Comparison of ENCODE assay signal across 2 cellular contexts in the genomic region with DNA sequence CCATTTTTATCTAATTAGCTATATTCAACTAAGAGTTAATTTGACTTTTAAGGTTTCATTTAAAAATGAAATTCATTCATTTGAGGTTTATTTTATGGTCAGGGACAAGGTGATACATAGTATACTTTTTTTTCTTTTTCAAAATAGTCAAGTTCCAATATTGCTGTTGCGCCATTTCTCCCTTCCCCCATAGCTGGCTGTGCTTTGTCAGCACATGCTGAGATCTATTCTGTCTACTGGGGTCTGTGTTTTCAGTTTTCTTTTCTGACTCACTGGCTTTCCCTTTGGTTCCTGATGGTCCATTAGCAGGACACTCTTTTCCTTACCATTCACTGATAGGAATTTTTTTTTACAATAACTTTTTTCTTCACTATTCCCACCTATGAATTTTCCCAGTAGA.
A peak's percentile ranks its signal among the peaks of the same experiment; 100 is the strongest.
TF ChIP-seq lines count a peak whose summit lies in the region.

No MANE protein-coding gene starts in this region.

TF ChIP-seq in K562, 482 proteins besides CTCF, POLR2A, EP300 and RAD21:
- TF ChIP-seq RFX5 (IDR thresholded peaks at IDR 0.05; ENCODE audit: low read depth, low read length), result no peak
- no peak for TF ChIP-seq ILK (tag; IDR thresholded peaks at IDR 0.05; ENCODE audit: borderline replicate concordance, low read depth)
- TF ChIP-seq SRF (CRISPR knock-in tag; IDR thresholded peaks at IDR 0.05), result no peak
- TF ChIP-seq CXXC5 (CRISPR knock-in tag; IDR thresholded peaks at IDR 0.05), result peak; percentile 26; the same call in 1 of the 2 replicates
- no peak for TF ChIP-seq SIN3B (IDR thresholded peaks at IDR 0.05; ENCODE audit: low read depth)
- TF ChIP-seq, protein P1, sequence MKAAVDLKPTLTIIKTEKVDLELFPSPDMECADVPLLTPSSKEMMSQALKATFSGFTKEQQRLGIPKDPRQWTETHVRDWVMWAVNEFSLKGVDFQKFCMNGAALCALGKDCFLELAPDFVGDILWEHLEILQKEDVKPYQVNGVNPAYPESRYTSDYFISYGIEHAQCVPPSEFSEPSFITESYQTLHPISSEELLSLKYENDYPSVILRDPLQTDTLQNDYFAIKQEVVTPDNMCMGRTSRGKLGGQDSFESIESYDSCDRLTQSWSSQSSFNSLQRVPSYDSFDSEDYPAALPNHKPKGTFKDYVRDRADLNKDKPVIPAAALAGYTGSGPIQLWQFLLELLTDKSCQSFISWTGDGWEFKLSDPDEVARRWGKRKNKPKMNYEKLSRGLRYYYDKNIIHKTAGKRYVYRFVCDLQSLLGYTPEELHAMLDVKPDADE (conservative IDR thresholded peaks at IDR 0.05; ENCODE audit: control insufficient read depth, low read depth, low read length), result no peak
- TF ChIP-seq HMG20A (CRISPR knock-in tag; conservative IDR thresholded peaks at IDR 0.05), result no peak
- TF ChIP-seq ZNF76 (CRISPR knock-in tag; IDR thresholded peaks at IDR 0.05; ENCODE audit: borderline replicate concordance), result no peak
TF ChIP-seq in K562: peak in this region for 1.

TF ChIP-seq in neural cell, 6 proteins besides CTCF, POLR2A, EP300 and RAD21:
- TF ChIP-seq EZH2 (IDR thresholded peaks at IDR 0.05; ENCODE audit: borderline replicate concordance, insufficient read depth, low read length, poor library complexity, severe bottlenecking), result no peak
- TF ChIP-seq MXI1 (conservative IDR thresholded peaks at IDR 0.05; ENCODE audit: poor library complexity, severe bottlenecking), result no peak
- no peak for TF ChIP-seq POLR2AphosphoS5 (IDR thresholded peaks at IDR 0.05)
- TF ChIP-seq, protein P2, sequence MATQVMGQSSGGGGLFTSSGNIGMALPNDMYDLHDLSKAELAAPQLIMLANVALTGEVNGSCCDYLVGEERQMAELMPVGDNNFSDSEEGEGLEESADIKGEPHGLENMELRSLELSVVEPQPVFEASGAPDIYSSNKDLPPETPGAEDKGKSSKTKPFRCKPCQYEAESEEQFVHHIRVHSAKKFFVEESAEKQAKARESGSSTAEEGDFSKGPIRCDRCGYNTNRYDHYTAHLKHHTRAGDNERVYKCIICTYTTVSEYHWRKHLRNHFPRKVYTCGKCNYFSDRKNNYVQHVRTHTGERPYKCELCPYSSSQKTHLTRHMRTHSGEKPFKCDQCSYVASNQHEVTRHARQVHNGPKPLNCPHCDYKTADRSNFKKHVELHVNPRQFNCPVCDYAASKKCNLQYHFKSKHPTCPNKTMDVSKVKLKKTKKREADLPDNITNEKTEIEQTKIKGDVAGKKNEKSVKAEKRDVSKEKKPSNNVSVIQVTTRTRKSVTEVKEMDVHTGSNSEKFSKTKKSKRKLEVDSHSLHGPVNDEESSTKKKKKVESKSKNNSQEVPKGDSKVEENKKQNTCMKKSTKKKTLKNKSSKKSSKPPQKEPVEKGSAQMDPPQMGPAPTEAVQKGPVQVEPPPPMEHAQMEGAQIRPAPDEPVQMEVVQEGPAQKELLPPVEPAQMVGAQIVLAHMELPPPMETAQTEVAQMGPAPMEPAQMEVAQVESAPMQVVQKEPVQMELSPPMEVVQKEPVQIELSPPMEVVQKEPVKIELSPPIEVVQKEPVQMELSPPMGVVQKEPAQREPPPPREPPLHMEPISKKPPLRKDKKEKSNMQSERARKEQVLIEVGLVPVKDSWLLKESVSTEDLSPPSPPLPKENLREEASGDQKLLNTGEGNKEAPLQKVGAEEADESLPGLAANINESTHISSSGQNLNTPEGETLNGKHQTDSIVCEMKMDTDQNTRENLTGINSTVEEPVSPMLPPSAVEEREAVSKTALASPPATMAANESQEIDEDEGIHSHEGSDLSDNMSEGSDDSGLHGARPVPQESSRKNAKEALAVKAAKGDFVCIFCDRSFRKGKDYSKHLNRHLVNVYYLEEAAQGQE (IDR thresholded peaks at IDR 0.05; ENCODE audit: borderline replicate concordance), result peak; percentile 35
TF ChIP-seq in neural cell: peak in this region for 1.
